In the genomic region with DNA sequence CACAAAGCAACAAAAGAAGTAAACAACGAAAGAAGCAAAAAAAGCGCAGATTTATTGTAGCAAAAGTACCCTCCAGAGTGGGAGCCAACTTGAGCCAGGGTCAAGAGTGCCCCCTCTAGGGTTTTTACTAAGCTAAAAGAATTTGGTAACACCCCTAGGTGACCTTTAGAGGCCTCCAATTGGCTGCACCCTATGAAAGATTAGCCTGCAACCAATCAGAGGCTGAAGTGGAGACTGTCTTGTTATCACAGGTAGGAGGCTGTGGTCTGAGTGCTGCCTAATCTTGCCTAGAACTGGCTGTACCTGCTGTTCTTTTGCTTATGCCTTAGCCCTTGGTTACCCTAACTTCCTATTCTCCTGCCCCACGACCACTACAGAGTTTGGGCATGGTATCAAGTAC, we compare ENCODE assay signal across 15 cellular contexts.
"Had no signal": no experiment of that assay in that cellular context is flagged by ENCODE, and none has a peak within 500 bp of the region (broad histone marks: within the 10 kb centered on the region; RNA-seq: fewer than 3 reads in every experiment).

No MANE protein-coding gene starts in this region.

- H3K36me3 ChIP-seq: cardiac muscle cell, pancreas had no signal

- H3K27me3 ChIP-seq: cardiac muscle cell, pancreas had no signal

- H3K9me3 ChIP-seq: lower lobe of right lung, neutrophil, pancreas had no signal

- H3K27ac ChIP-seq: cardiac muscle cell, lower lobe of right lung, neutrophil, pancreas had no signal

- ATAC-seq: activated CD8-positive, alpha-beta T cell treated with anti-CD3 and anti-CD28 coated beads for 36 hours; activated T-helper 17 cell treated with anti-CD3 and anti-CD28 coated beads, Interleukin-2, amount 50 U/mL, for 72 hours; lower lobe of right lung; natural killer cell treated with Interleukin-12 subunit alpha and Interleukin-12 subunit beta and Interleukin-15 and Interleukin-18, amount 100 ng/mL, for 72 hours; pancreas had no signal

- H3K4me3 ChIP-seq: cardiac muscle cell, lower lobe of right lung, pancreas had no signal

- DNase-seq: activated B cell treated with CpG ODN at 0.5 μM for 24 hours; activated CD4-positive, alpha-beta T cell treated with anti-CD3 and anti-CD28 coated beads, Interleukin-2, amount 10 ng/mL, durations not matched to agents 24 days and 14 days; activated CD8-positive, alpha-beta T cell treated with anti-CD3 and anti-CD28 coated beads for 36 hours; activated naive CD4-positive, alpha-beta T cell; activated naive CD8-positive, alpha-beta T cell treated with anti-CD3 and anti-CD28 coated beads for 36 hours; activated T-cell treated with anti-CD3 and anti-CD28 coated beads, Interleukin-2, amount 50 U/mL, for 1 hour; amniotic stem cell; effector memory CD4-positive, alpha-beta T cell; lower lobe of right lung; pancreas; stimulated activated naive CD4-positive, alpha-beta T cell had no signal
